ENCODE assay signal across 1 cellular context in the genomic region with DNA sequence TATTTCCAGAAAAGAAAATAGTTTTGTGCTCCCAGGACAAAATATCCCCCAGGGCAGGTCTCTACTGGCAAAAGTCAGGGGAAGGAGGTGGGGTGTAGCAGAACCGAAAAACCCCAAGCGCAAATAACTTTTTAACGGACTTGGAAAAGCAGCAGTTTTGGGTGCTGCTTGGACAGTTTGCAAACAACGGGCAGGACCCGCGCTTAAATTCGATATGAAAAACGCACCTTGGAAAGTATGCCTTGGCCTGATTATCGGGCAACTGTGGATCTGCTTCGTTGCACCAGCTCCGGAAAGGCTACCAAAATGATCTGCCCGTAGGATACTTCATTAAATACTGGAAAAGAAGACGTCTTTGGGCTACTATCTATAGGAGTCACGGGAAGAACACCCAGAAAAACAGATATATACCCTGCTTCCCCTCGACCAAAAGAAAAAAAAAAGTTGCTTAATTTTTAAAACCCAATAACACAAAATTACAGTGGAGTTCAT.
TF ChIP-seq lines count a peak whose summit lies in the region.

No MANE protein-coding gene starts in this region.

TF ChIP-seq in WTC11, 78 proteins besides CTCF, POLR2A, EP300 and RAD21 (continued from another document):
- TF ChIP-seq, protein P1, sequence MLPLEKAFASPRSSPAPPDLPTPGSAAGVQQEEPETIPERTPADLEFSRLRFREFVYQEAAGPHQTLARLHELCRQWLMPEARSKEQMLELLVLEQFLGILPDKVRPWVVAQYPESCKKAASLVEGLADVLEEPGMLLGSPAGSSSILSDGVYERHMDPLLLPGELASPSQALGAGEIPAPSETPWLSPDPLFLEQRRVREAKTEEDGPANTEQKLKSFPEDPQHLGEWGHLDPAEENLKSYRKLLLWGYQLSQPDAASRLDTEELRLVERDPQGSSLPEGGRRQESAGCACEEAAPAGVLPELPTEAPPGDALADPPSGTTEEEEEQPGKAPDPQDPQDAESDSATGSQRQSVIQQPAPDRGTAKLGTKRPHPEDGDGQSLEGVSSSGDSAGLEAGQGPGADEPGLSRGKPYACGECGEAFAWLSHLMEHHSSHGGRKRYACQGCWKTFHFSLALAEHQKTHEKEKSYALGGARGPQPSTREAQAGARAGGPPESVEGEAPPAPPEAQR (CRISPR knock-in tag; IDR thresholded peaks at IDR 0.05), result no peak
- TF ChIP-seq RELA (CRISPR knock-in tag; IDR thresholded peaks at IDR 0.05; ENCODE audit: borderline replicate concordance), result no peak
- TF ChIP-seq NR3C1 (CRISPR knock-in tag; conservative IDR thresholded peaks at IDR 0.05; ENCODE audit: low read depth), result no peak
- TF ChIP-seq TCF7 (CRISPR knock-in tag; IDR thresholded peaks at IDR 0.05; ENCODE audit: low read depth), result no peak
- TF ChIP-seq JAZF1 (CRISPR knock-in tag; IDR thresholded peaks at IDR 0.05), result no peak
